In genomic region chr3:129485681-129486056, GRCh38 we compare ENCODE assay signal across 8 cellular contexts. TPM values are rescaled to one million over a fixed set of nuclear protein-coding genes. Genes with fewer than 3 reads are reported as not detected.
DNase-seq lines count a peak whose midpoint lies in the region; ATAC-seq, FAIRE-seq and TF ChIP-seq lines count a peak whose summit lies in the region.

No MANE protein-coding gene starts in this region.

- H3K9me3 Mint-ChIP-seq in astrocyte (ENCODE audit: unreplicated experiment): no peaks in the 10 kb centered on the region

- H3K36me3 ChIP-seq in astrocyte (ENCODE audit: insufficient read depth, low read length) (no peaks in the 10 kb centered on the region), heart right ventricle (peaks cover 0 to 39% (median 0%) of the 10 kb centered on the region in 9 donors), gastrocnemius medialis (no peaks in the 10 kb centered on the region)

- H3K79me2 ChIP-seq in astrocyte (ENCODE audit: insufficient read depth, low read length): no peaks in the 10 kb centered on the region

- H3K27ac ChIP-seq in astrocyte (ENCODE audit: low read depth, low read length): peak overlapping the region; percentile 63
- H3K27ac ChIP-seq in heart right ventricle: peak overlapping the region in 8 of 10 donors; percentile 3 to 85 (median 42)
- peak overlapping the region; percentile 60 to 84 (median 70) for H3K27ac ChIP-seq in gastrocnemius medialis

- H3K27me3 ChIP-seq in astrocyte (ENCODE audit: insufficient read depth, low read length): no peaks in the 10 kb centered on the region
- no peaks in the 10 kb centered on the region for H3K27me3 ChIP-seq in heart right ventricle
- H3K27me3 ChIP-seq in gastrocnemius medialis: no peaks in the 10 kb centered on the region

- H3K4me3 ChIP-seq in astrocyte (ENCODE audit: insufficient read depth, low read depth, low read length) (no peak overlapping the region), heart right ventricle (no peak overlapping the region), gastrocnemius medialis (no peak overlapping the region)

- H3K9me3 ChIP-seq in astrocyte (ENCODE audit: insufficient read depth, low read depth, low read length) (no peaks in the 10 kb centered on the region), heart right ventricle (no peaks in the 10 kb centered on the region), gastrocnemius medialis (no peaks in the 10 kb centered on the region)

- FAIRE-seq in astrocyte (lab: Jason Lieb, UNC): no peak

- peak overlapping the region; percentile 47 for H3K9ac ChIP-seq in astrocyte (ENCODE audit: low read length)

- 72% methylated on average over 8 of the region's 8 CpGs for WGBS in heart right ventricle, 2 donors

- peak overlapping the region; percentile 66 for H3K27ac Mint-ChIP-seq in astrocyte (ENCODE audit: unreplicated experiment)

- H3K4me1 ChIP-seq in astrocyte (ENCODE audit: insufficient read depth, low read length): peaks cover 37% of the 10 kb centered on the region
- peaks cover 22 to 82% (median 49%) of the 10 kb centered on the region in 9 donors for H3K4me1 ChIP-seq in heart right ventricle
- peaks cover 40 to 46% of the 10 kb centered on the region in 2 donors for H3K4me1 ChIP-seq in gastrocnemius medialis

- ATAC-seq in heart right ventricle (peak in 7 of 8 donors; percentile 6 to 58 (median 20)), gastrocnemius medialis (peak; percentile 31 to 38)

- no peak for TF ChIP-seq POLR2A in gastrocnemius medialis (IDR thresholded peaks at IDR 0.05)

- H3K27me3 Mint-ChIP-seq in astrocyte (ENCODE audit: low read depth, unreplicated experiment): no peaks in the 10 kb centered on the region

- H4K20me1 ChIP-seq in astrocyte (ENCODE audit: insufficient read depth, low read length): no peaks in the 10 kb centered on the region

- TF ChIP-seq CTCF in astrocyte (IDR thresholded peaks at IDR 0.05; ENCODE audit: insufficient read depth, low read depth, low read length): no peak
- no peak for TF ChIP-seq CTCF in heart right ventricle (IDR thresholded peaks at IDR 0.05)
- TF ChIP-seq CTCF in gastrocnemius medialis (IDR thresholded peaks at IDR 0.05 in 4 of 5, conservative IDR thresholded peaks at IDR 0.05 in 1 of 5): no peak

- H3K4me3 Mint-ChIP-seq in astrocyte (ENCODE audit: unreplicated experiment): no peak overlapping the region

- H3K4me2 ChIP-seq in astrocyte (ENCODE audit: low read length): peak overlapping the region; percentile 40

- DNase-seq in GM04504 (ENCODE audit: low read depth): peak; percentile 99
- peak; percentile 95 for DNase-seq in astrocyte (ENCODE audit: low read depth)
- peak; percentile 53 to 73 for DNase-seq in heart right ventricle
- peak; percentile 68 to 82 for DNase-seq in gastrocnemius medialis
- no peak for DNase-seq in NCI-H1694 treated with DMSO at 0.1 percent for 48 hours (lab: John Stamatoyannopoulos, UW)
- no peak for DNase-seq in NCI-H2029 (lab: John Stamatoyannopoulos, UW)
- no peak for DNase-seq in activated CD4-positive, alpha-beta T cell treated with anti-CD3 and anti-CD28 coated beads, Interleukin-2, amount 50 U/mL, for 4 hours
- DNase-seq in NCI-H69 (lab: John Stamatoyannopoulos, UW): no peak

- in situ Hi-C loops in gastrocnemius medialis (cut with MboI; ENCODE audit: low sequenced_read_pairs in 4 of 4): loop anchor here in 3 of 4 donors (25.0 kb wide), 2 partner anchors 352 to 452 kb away; no protein-coding TSS in a partner anchor

- H3K4me1 Mint-ChIP-seq in astrocyte (ENCODE audit: low read depth, unreplicated experiment): peaks cover 46% of the 10 kb centered on the region

- no peak overlapping the region for H2AFZ ChIP-seq in astrocyte (ENCODE audit: low read depth, low read length)

- H3K36me3 Mint-ChIP-seq in astrocyte (ENCODE audit: low read depth, unreplicated experiment): peaks cover 8% of the 10 kb centered on the region

- intact Hi-C loops in heart right ventricle (cut with DNase I): loop anchor here in 6 of 10 donors (2.0 to 10.0 kb wide), 4 partner anchors 339 to 449 kb away; no protein-coding TSS in a partner anchor
- intact Hi-C loops in gastrocnemius medialis (cut with DNase I; ENCODE audit: low total_unique reads): loop anchor here (1.0 kb wide), 1 partner anchor 339 kb away; no protein-coding TSS in a partner anchor

RNA-seq across cellular contexts. Expression of gene RHO, which starts 42.8 kb away (rescaled TPM):
- total RNA-seq in astrocyte (not detected in 2 replicates), heart right ventricle (not detected), gastrocnemius medialis (not detected)
- polyA plus RNA-seq in heart right ventricle: not detected

RNA-seq across cellular contexts. Expression of gene IFT122, which starts 45.6 kb away (rescaled TPM):
- 17.7 and 19.9 TPM in 2 replicates for total RNA-seq in astrocyte
- 10 to 100 TPM; 12.4 to 23.9 (median 16.8) TPM for total RNA-seq in heart right ventricle
- 10 to 100 TPM in 1 of 2 donors, 1 to 10 TPM in 1; 9.7 to 29.1 TPM for polyA plus RNA-seq in heart right ventricle
- 10 to 100 TPM in 1 of 4 donors, 1 to 10 TPM in 3; 4.6 to 16.4 (median 5.9) TPM for total RNA-seq in gastrocnemius medialis

RNA-seq across cellular contexts. Expression of gene MBD4, which starts 45.9 kb away (rescaled TPM):
- total RNA-seq in astrocyte: 22.3 and 22.8 TPM in 2 replicates
- 10 to 100 TPM; 16.4 to 31.9 (median 19.2) TPM for total RNA-seq in heart right ventricle
- 10 to 100 TPM; 11.1 to 37.8 TPM for polyA plus RNA-seq in heart right ventricle
- 10 to 100 TPM; 15.4 to 18.1 (median 16.4) TPM for total RNA-seq in gastrocnemius medialis

RNA-seq across cellular contexts. Expression of gene EFCAB12, which starts 57.2 kb away (rescaled TPM):
- 0.14 and 0.26 TPM in 2 replicates for total RNA-seq in astrocyte
- total RNA-seq in heart right ventricle: under 1 TPM in 4 of 10 donors, not detected in 6; 0.15 to 0.23 (median 0.16) TPM
- polyA plus RNA-seq in heart right ventricle: under 1 TPM in 1 of 2 donors, not detected in 1; 0.10 TPM
- not detected for total RNA-seq in gastrocnemius medialis

RNA-seq across cellular contexts. Expression of gene H1-8, which starts 57.3 kb away (rescaled TPM):
- total RNA-seq in astrocyte: not detected in 2 replicates
- not detected for total RNA-seq in heart right ventricle
- not detected for polyA plus RNA-seq in heart right ventricle
- not detected for total RNA-seq in gastrocnemius medialis

Comparison
In these comparisons a context has a peak if more than half of its experiments do, and no peak if none do; other contexts are left out.
1. DNase-seq: peak in GM04504 (single experiment), astrocyte (single experiment), heart right ventricle (2 of 2) and gastrocnemius medialis (2 of 2); none in NCI-H1694 treated with DMSO at 0.1 percent for 48 hours (single experiment), NCI-H2029 (single experiment), activated CD4-positive, alpha-beta T cell treated with anti-CD3 and anti-CD28 coated beads, Interleukin-2, amount 50 U/mL, for 4 hours (0 of 2) and NCI-H69 (single experiment).
2. Peak in every context shown above with its lines, with median percentiles within 50 percentile points of each other: H3K27ac ChIP-seq.